In the genomic region with DNA sequence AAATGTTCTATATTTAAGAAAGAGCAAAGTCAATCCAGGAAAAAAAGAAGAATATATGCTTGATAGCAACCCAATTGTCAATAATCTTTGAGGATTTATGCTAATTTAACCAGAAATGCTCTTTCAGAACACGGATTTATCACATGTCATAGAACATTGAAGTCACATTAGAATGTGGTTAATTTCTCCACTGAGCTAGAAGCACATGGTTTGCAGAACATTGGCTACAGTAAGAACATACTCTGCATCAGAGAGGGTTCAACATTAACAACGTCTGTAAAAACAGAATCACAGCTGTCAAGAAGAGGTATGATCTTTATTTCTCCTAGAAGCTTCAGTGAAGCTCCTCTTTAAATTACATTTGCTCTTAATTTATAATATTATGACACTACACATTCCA, we compare ENCODE assay signal across 14 cellular contexts.
"Had no signal": no experiment of that assay in that cellular context is flagged by ENCODE, and none has a peak within 500 bp of the region (broad histone marks: within the 10 kb centered on the region; RNA-seq: fewer than 3 reads in every experiment).

No MANE protein-coding gene starts in this region.

- DNase-seq: heart right ventricle; naive B cell; retina; stimulated activated CD4-positive, alpha-beta T cell treated with anti-CD3 and anti-CD28 coated beads, Interleukin-2, amount 100 ng/mL, for 24 hours; stimulated activated CD4-positive, alpha-beta T cell treated with anti-CD3 and anti-CD28 coated beads, Interleukin-4, amount 100 ng/mL, for 4 hours; stimulated activated naive B cell treated with anti-CD40 and anti-IgM and Interleukin-4, amounts not matched to agents 10 μg/mL and 1 μg/mL and 100 μg/mL, for 72 hours; stimulated activated naive CD8-positive, alpha-beta T cell treated with anti-CD3 and anti-CD28 coated beads, Interleukin-15, amount 100 ng/mL, for 72 hours; testis had no signal

- H3K27ac ChIP-seq: heart right ventricle, parathyroid adenoma, prostate gland, skin epidermis, testis, tibial nerve had no signal

- H3K4me1 ChIP-seq: prostate gland, testis had no signal

- H3K4me1 Mint-ChIP-seq: naive B cell; stimulated activated naive B cell treated with anti-CD40 and anti-IgM and Interleukin-4, amounts not matched to agents 10 μg/mL and 1 μg/mL and 100 μg/mL, for 72 hours; stimulated activated naive CD8-positive, alpha-beta T cell treated with anti-CD3 and anti-CD28 coated beads, Interleukin-15, amount 100 ng/mL, for 72 hours had no signal

- H3K9me3 Mint-ChIP-seq: naive B cell; nephron; stimulated activated naive B cell treated with anti-CD40 and anti-IgM and Interleukin-4, amounts not matched to agents 10 μg/mL and 1 μg/mL and 100 μg/mL, for 72 hours; stimulated activated naive CD8-positive, alpha-beta T cell treated with anti-CD3 and anti-CD28 coated beads, Interleukin-15, amount 100 ng/mL, for 72 hours had no signal

- H3K27ac Mint-ChIP-seq: naive B cell; stimulated activated naive B cell treated with anti-CD40 and anti-IgM and Interleukin-4, amounts not matched to agents 10 μg/mL and 1 μg/mL and 100 μg/mL, for 72 hours; stimulated activated naive CD8-positive, alpha-beta T cell treated with anti-CD3 and anti-CD28 coated beads, Interleukin-15, amount 100 ng/mL, for 72 hours had no signal

- H3K36me3 ChIP-seq: heart right ventricle, prostate gland, tibial nerve had no signal

- H3K4me3 Mint-ChIP-seq: naive B cell; nephron; stimulated activated naive B cell treated with anti-CD40 and anti-IgM and Interleukin-4, amounts not matched to agents 10 μg/mL and 1 μg/mL and 100 μg/mL, for 72 hours; stimulated activated naive CD8-positive, alpha-beta T cell treated with anti-CD3 and anti-CD28 coated beads, Interleukin-15, amount 100 ng/mL, for 72 hours had no signal

- H3K9me3 ChIP-seq: heart right ventricle, prostate gland, testis, tibial nerve had no signal

- H3K9ac ChIP-seq: parathyroid adenoma had no signal

- H3K27me3 ChIP-seq: testis, tibial nerve had no signal

- H3K79me2 ChIP-seq: parathyroid adenoma had no signal

- H3K36me3 Mint-ChIP-seq: naive B cell; stimulated activated naive B cell treated with anti-CD40 and anti-IgM and Interleukin-4, amounts not matched to agents 10 μg/mL and 1 μg/mL and 100 μg/mL, for 72 hours had no signal

- H3K27me3 Mint-ChIP-seq: naive B cell; stimulated activated naive B cell treated with anti-CD40 and anti-IgM and Interleukin-4, amounts not matched to agents 10 μg/mL and 1 μg/mL and 100 μg/mL, for 72 hours; stimulated activated naive CD8-positive, alpha-beta T cell treated with anti-CD3 and anti-CD28 coated beads, Interleukin-15, amount 100 ng/mL, for 72 hours had no signal

- ATAC-seq: heart right ventricle; sciatic nerve; stimulated activated naive B cell treated with anti-CD40 and anti-IgM and Interleukin-4, amounts not matched to agents 10 μg/mL and 1 μg/mL and 100 μg/mL, for 72 hours; stimulated activated naive CD8-positive, alpha-beta T cell treated with anti-CD3 and anti-CD28 coated beads, Interleukin-15, amount 100 ng/mL, for 72 hours had no signal

- H3K4me3 ChIP-seq: heart right ventricle, prostate gland, skin epidermis, testis, tibial nerve had no signal

- H2AFZ ChIP-seq: parathyroid adenoma had no signal
